34 cellular contexts compared by ENCODE assay signal in the genomic region with DNA sequence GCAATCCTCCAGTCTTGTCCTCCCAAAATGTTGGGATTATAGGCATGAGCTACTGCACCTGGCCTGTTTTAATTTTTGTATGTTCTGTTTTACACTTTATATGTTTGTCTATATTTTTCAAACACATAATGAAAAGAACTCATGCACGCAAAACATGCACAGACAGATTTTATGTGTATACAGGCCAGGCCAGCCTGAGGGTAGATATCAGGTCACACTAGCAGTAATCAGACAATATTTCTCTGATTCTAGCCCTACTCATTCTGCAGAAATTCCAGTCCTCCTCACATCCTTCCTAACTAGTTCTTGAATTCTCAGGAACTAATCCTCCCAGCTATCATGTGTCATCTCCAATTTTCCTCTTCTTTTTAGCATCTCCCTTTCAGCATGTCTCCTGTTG.
"Had no signal": no experiment of that assay in that cellular context is flagged by ENCODE, and none has a peak within 500 bp of the region (broad histone marks: within the 10 kb centered on the region; RNA-seq: fewer than 3 reads in every experiment).

No MANE protein-coding gene starts in this region.

- H3K36me3 Mint-ChIP-seq: activated CD4-positive, alpha-beta memory T cell treated with anti-CD3 and anti-CD28 coated beads for 36 hours; activated CD8-positive, alpha-beta memory T cell treated with anti-CD3 and anti-CD28 coated beads, Interleukin-2, amount 10 ng/mL, durations not matched to agents 7 days and 5 days; activated naive CD4-positive, alpha-beta T cell treated with anti-CD3 and anti-CD28 coated beads, Interleukin-2, amount 50 U/mL, for 24 hours; activated naive CD8-positive, alpha-beta T cell treated with anti-CD3 and anti-CD28 coated beads for 36 hours had no signal

- H3K27ac Mint-ChIP-seq: activated CD4-positive, alpha-beta memory T cell treated with anti-CD3 and anti-CD28 coated beads for 36 hours; activated CD4-positive, alpha-beta T cell treated with anti-CD3 and anti-CD28 coated beads for 36 hours; activated CD4-positive, alpha-beta T cell treated with anti-CD3 and anti-CD28 coated beads, Interleukin-2, amount 10 ng/mL, durations not matched to agents 24 days and 14 days; activated CD8-positive, alpha-beta memory T cell treated with anti-CD3 and anti-CD28 coated beads, Interleukin-2, amount 10 ng/mL, durations not matched to agents 7 days and 5 days; activated CD8-positive, alpha-beta T cell treated with anti-CD3 and anti-CD28 coated beads, Interleukin-2, amount 10 ng/mL, durations not matched to agents 7 days and 5 days; activated naive CD4-positive, alpha-beta T cell treated with anti-CD3 and anti-CD28 coated beads for 36 hours; activated naive CD4-positive, alpha-beta T cell treated with anti-CD3 and anti-CD28 coated beads, Interleukin-2, amount 50 U/mL, for 24 hours; activated naive CD8-positive, alpha-beta T cell treated with anti-CD3 and anti-CD28 coated beads for 36 hours; activated naive CD8-positive, alpha-beta T cell treated with anti-CD3 and anti-CD28 coated beads, Interleukin-2, amount 50 U/mL, for 24 hours; activated T-helper 1 cell treated with anti-CD3 and anti-CD28 coated beads, Interleukin-12 subunit alpha, Interleukin-12 subunit beta, Interleukin-2, Interleukin-4 antibody, amounts not matched to agents 30 ng/mL and 10 ng/mL and 1 ng/mL, durations not matched to agents 14 hours and 24 hours and 36 hours; activated T-helper 2 cell treated with anti-CD3 and anti-CD28 coated beads, Interferon-gamma antibody, Interleukin-2, Interleukin-4, amounts not matched to agents 10 μg/mL and 5 μg/mL and 100 μg/mL, durations not matched to agents 14 hours and 24 hours and 36 hours; dendritic cell treated with granulocyte-macrophage colony-stimulating factor and Interleukin-4, amounts not matched to agents 40 ng/mL and 50 ng/mL, for 4 days; endodermal cell; T-helper 17 cell; T-helper 2 cell treated with Interferon-gamma antibody and Interleukin-4, amounts not matched to agents 5 μg/mL and 100 μg/mL, for 36 hours had no signal

- H3K9me3 Mint-ChIP-seq: activated CD4-positive, alpha-beta memory T cell treated with anti-CD3 and anti-CD28 coated beads for 36 hours; activated CD4-positive, alpha-beta T cell treated with anti-CD3 and anti-CD28 coated beads, Interleukin-2, amount 10 ng/mL, durations not matched to agents 24 days and 14 days; activated naive CD4-positive, alpha-beta T cell treated with anti-CD3 and anti-CD28 coated beads for 36 hours; activated naive CD4-positive, alpha-beta T cell treated with anti-CD3 and anti-CD28 coated beads, Interleukin-2, amount 50 U/mL, for 24 hours; activated naive CD8-positive, alpha-beta T cell treated with anti-CD3 and anti-CD28 coated beads for 36 hours; activated naive CD8-positive, alpha-beta T cell treated with anti-CD3 and anti-CD28 coated beads, Interleukin-2, amount 50 U/mL, for 24 hours; activated T-helper 1 cell treated with anti-CD3 and anti-CD28 coated beads, Interleukin-12 subunit alpha, Interleukin-12 subunit beta, Interleukin-2, Interleukin-4 antibody, amounts not matched to agents 30 ng/mL and 10 ng/mL and 1 ng/mL, durations not matched to agents 14 hours and 24 hours and 36 hours; activated T-helper 2 cell treated with anti-CD3 and anti-CD28 coated beads, Interferon-gamma antibody, Interleukin-2, Interleukin-4, amounts not matched to agents 10 μg/mL and 5 μg/mL and 100 μg/mL, durations not matched to agents 14 hours and 24 hours and 36 hours; central memory CD8-positive, alpha-beta T cell; dendritic cell treated with granulocyte-macrophage colony-stimulating factor and Interleukin-4, amounts not matched to agents 40 ng/mL and 50 ng/mL, for 4 days; endodermal cell; T-helper 2 cell treated with Interferon-gamma antibody and Interleukin-4, amounts not matched to agents 5 μg/mL and 100 μg/mL, for 36 hours had no signal

- DNase-seq: activated CD4-positive, alpha-beta memory T cell treated with anti-CD3 and anti-CD28 coated beads for 36 hours; activated CD4-positive, alpha-beta T cell treated with anti-CD3 and anti-CD28 coated beads for 36 hours; activated CD4-positive, alpha-beta T cell treated with anti-CD3 and anti-CD28 coated beads, Interleukin-2, amount 10 ng/mL, durations not matched to agents 24 days and 14 days; activated CD4-positive, CD25-positive, alpha-beta regulatory T cell; activated CD4-positive, CD25-positive, alpha-beta regulatory T cell treated with anti-CD3 and anti-CD28 coated beads, Interleukin-2, amount 50 U/mL, for 72 hours; activated CD8-positive, alpha-beta memory T cell treated with anti-CD3 and anti-CD28 coated beads, Interleukin-2, amount 10 ng/mL, durations not matched to agents 7 days and 5 days; activated CD8-positive, alpha-beta memory T cell treated with anti-CD3 and anti-CD28 coated beads, Interleukin-2, amount 50 U/mL, for 4 hours; activated CD8-positive, alpha-beta T cell treated with anti-CD3 and anti-CD28 coated beads, Interleukin-2, amount 10 ng/mL, durations not matched to agents 7 days and 5 days; activated effector memory CD4-positive, alpha-beta T cell treated with anti-CD3 and anti-CD28 coated beads, Interleukin-2, amount 50 U/mL, for 16 hours; activated naive CD4-positive, alpha-beta T cell treated with anti-CD3 and anti-CD28 coated beads for 36 hours; activated naive CD8-positive, alpha-beta T cell treated with anti-CD3 and anti-CD28 coated beads for 36 hours; activated naive CD8-positive, alpha-beta T cell treated with anti-CD3 and anti-CD28 coated beads, Interleukin-2, amount 50 U/mL, for 24 hours; activated T-cell treated with anti-CD3 and anti-CD28 coated beads, Interleukin-2, amount 50 U/mL, for 1 hour; activated T-cell treated with anti-CD3 and anti-CD28 coated beads, Interleukin-2, amount 50 U/mL, for 48 hours; adrenal gland; amygdala; aorta; body of pancreas; dorsolateral prefrontal cortex; effector memory CD4-positive, alpha-beta T cell; endodermal cell; esophagus squamous epithelium; foreskin melanocyte; T-helper 1 cell; T-helper 17 cell; T1000 had no signal

- H3K27me3 ChIP-seq: adrenal gland, body of pancreas, dorsolateral prefrontal cortex, esophagus squamous epithelium, gastroesophageal sphincter had no signal

- H3K4me3 Mint-ChIP-seq: activated CD4-positive, alpha-beta memory T cell treated with anti-CD3 and anti-CD28 coated beads for 36 hours; activated CD4-positive, alpha-beta T cell treated with anti-CD3 and anti-CD28 coated beads for 36 hours; activated CD4-positive, alpha-beta T cell treated with anti-CD3 and anti-CD28 coated beads, Interleukin-2, amount 10 ng/mL, durations not matched to agents 24 days and 14 days; activated CD8-positive, alpha-beta memory T cell treated with anti-CD3 and anti-CD28 coated beads, Interleukin-2, amount 10 ng/mL, durations not matched to agents 7 days and 5 days; activated CD8-positive, alpha-beta T cell treated with anti-CD3 and anti-CD28 coated beads, Interleukin-2, amount 10 ng/mL, durations not matched to agents 7 days and 5 days; activated naive CD4-positive, alpha-beta T cell treated with anti-CD3 and anti-CD28 coated beads for 36 hours; activated naive CD4-positive, alpha-beta T cell treated with anti-CD3 and anti-CD28 coated beads, Interleukin-2, amount 50 U/mL, for 24 hours; activated naive CD8-positive, alpha-beta T cell treated with anti-CD3 and anti-CD28 coated beads for 36 hours; activated naive CD8-positive, alpha-beta T cell treated with anti-CD3 and anti-CD28 coated beads, Interleukin-2, amount 50 U/mL, for 24 hours; activated T-helper 1 cell treated with anti-CD3 and anti-CD28 coated beads, Interleukin-12 subunit alpha, Interleukin-12 subunit beta, Interleukin-2, Interleukin-4 antibody, amounts not matched to agents 30 ng/mL and 10 ng/mL and 1 ng/mL, durations not matched to agents 14 hours and 24 hours and 36 hours; central memory CD8-positive, alpha-beta T cell; dendritic cell treated with granulocyte-macrophage colony-stimulating factor and Interleukin-4, amounts not matched to agents 40 ng/mL and 50 ng/mL, for 4 days; endodermal cell; T-helper 17 cell; T-helper 2 cell treated with Interferon-gamma antibody and Interleukin-4, amounts not matched to agents 5 μg/mL and 100 μg/mL, for 36 hours had no signal

- H3K4me3 ChIP-seq: adrenal gland, body of pancreas, coronary artery, dorsolateral prefrontal cortex, esophagus squamous epithelium, gastroesophageal sphincter had no signal

- H3K27me3 Mint-ChIP-seq: activated CD4-positive, alpha-beta memory T cell treated with anti-CD3 and anti-CD28 coated beads for 36 hours; central memory CD8-positive, alpha-beta T cell had no signal

- H3K36me3 ChIP-seq: adrenal gland, esophagus squamous epithelium, gastroesophageal sphincter had no signal

- H3K4me1 Mint-ChIP-seq: activated CD4-positive, alpha-beta T cell treated with anti-CD3 and anti-CD28 coated beads for 36 hours; activated CD4-positive, alpha-beta T cell treated with anti-CD3 and anti-CD28 coated beads, Interleukin-2, amount 10 ng/mL, durations not matched to agents 24 days and 14 days; activated CD8-positive, alpha-beta memory T cell treated with anti-CD3 and anti-CD28 coated beads, Interleukin-2, amount 10 ng/mL, durations not matched to agents 7 days and 5 days; activated naive CD4-positive, alpha-beta T cell treated with anti-CD3 and anti-CD28 coated beads, Interleukin-2, amount 50 U/mL, for 24 hours; activated naive CD8-positive, alpha-beta T cell treated with anti-CD3 and anti-CD28 coated beads for 36 hours; activated naive CD8-positive, alpha-beta T cell treated with anti-CD3 and anti-CD28 coated beads, Interleukin-2, amount 50 U/mL, for 24 hours; central memory CD8-positive, alpha-beta T cell; T-helper 17 cell had no signal
